Comparison of ENCODE assay signal across 8 cellular contexts in genomic region chr22:39151329-39151975, GRCh38. TPM values are rescaled to one million over a fixed set of nuclear protein-coding genes. Genes with fewer than 3 reads are reported as not detected.
DNase-seq lines count a peak whose midpoint lies in the region; FAIRE-seq and TF ChIP-seq lines count a peak whose summit lies in the region.

No MANE protein-coding gene starts in this region.

- 0 out of 2 replicates have a peak overlapping the region, but pooled peaks have one; percentile 31 for H2AK5ac ChIP-seq in H1 (ENCODE audit: low read depth, low read length)

- no peak overlapping the region for H4K91ac ChIP-seq in H1 (replicated peaks; ENCODE audit: insufficient read length, low read length)

- H3K4me1 ChIP-seq in BLaER1, result peaks cover 39% of the 10 kb centered on the region
- peaks cover 44% of the 10 kb centered on the region for H3K4me1 ChIP-seq in MM.1S (ENCODE audit: low read length)
- H3K4me1 ChIP-seq in H1 (replicated peaks in 1 of 4; ENCODE audit: control insufficient read depth in 3 of 4, insufficient read depth in 4 of 4, low read length in 3 of 4), result peaks cover 0 to 29% (median 20%) of the 10 kb centered on the region in 4 experiments; a peak in 6 of 7 replicates
- peaks cover 4% of the 10 kb centered on the region for H3K4me1 ChIP-seq in neural progenitor cell

- H3F3A ChIP-seq in MM.1S (ENCODE audit: insufficient read depth, low read length) (peaks cover 33% of the 10 kb centered on the region), neural progenitor cell (ENCODE audit: low read depth) (peaks cover 34% of the 10 kb centered on the region)

- peaks cover 2% of the 10 kb centered on the region for H3K36me3 Mint-ChIP-seq in neural progenitor cell

- H3K23me2 ChIP-seq in H1 (ENCODE audit: low read depth, low read length), result peaks cover 13% of the 10 kb centered on the region

- H3K4me3 Mint-ChIP-seq in neural progenitor cell, result peak overlapping the region; percentile 78

- H3K27me3 ChIP-seq in BLaER1 (peaks cover 35% of the 10 kb centered on the region), MM.1S (replicated peaks; ENCODE audit: insufficient read depth, low read length) (no peaks in the 10 kb centered on the region), H1 (replicated peaks in 1 of 4; ENCODE audit: control insufficient read depth in 3 of 4, extremely low read depth in 1 of 4, insufficient read depth in 3 of 4, low read length in 3 of 4) (peaks cover 0 to 18% (median 13%) of the 10 kb centered on the region in 4 experiments; a peak in 6 of 7 replicates), neural progenitor cell (peaks cover 50% of the 10 kb centered on the region)

- no peak overlapping the region for H3K9ac ChIP-seq in BLaER1
- H3K9ac ChIP-seq in MM.1S (ENCODE audit: low read length), result peak overlapping the region; percentile 82; the same call in 1 of the 2 replicates
- no peak overlapping the region for H3K9ac ChIP-seq in H1 (replicated peaks in 1 of 4; ENCODE audit: extremely low read depth in 1 of 4, low read depth in 3 of 4, low read length in 3 of 4)
- H3K9ac ChIP-seq in neural progenitor cell, result no peak overlapping the region

- no peak overlapping the region for H3K23ac ChIP-seq in H1 (ENCODE audit: insufficient read length)

- H3K4me2 ChIP-seq in BLaER1 (peak overlapping the region; percentile 98), MM.1S (ENCODE audit: low read depth, low read length) (peak overlapping the region; percentile 90), H1 (ENCODE audit: insufficient read depth in 1 of 2, low read depth in 2 of 2, low read length in 2 of 2) (peak overlapping the region; percentile 71 to 99), neural progenitor cell (peak overlapping the region; percentile 92)

- H2AFZ ChIP-seq in MM.1S (ENCODE audit: low read length) (no peak overlapping the region), H1 (ENCODE audit: low read length) (no peak overlapping the region), neural progenitor cell (replicated peaks) (no peak overlapping the region)

- 70% methylated on average over 9 of the region's 16 CpGs; no CpG with 5 or more reads in 1 of the 2 experiments for WGBS in H1 (ENCODE audit: extremely low coverage in 1 of 2, insufficient coverage in 1 of 2, insufficient read length in 1 of 2, insufficient replicate concordance in 2 of 2, low coverage in 1 of 2, low lambda C conversion rate in 2 of 2, missing lambda C conversion rate in 1 of 2), 2 experiments

- H2BK5ac ChIP-seq in H1 (ENCODE audit: low read depth, low read length), result no peak overlapping the region

- H3K27me3 Mint-ChIP-seq in neural progenitor cell (ENCODE audit: insufficient read depth, low read depth), result peaks cover 31% of the 10 kb centered on the region

- TF ChIP-seq RAD21 in H1 (IDR thresholded peaks at IDR 0.05 in 1 of 2, conservative IDR thresholded peaks at IDR 0.05 in 1 of 2; ENCODE audit: low read depth in 2 of 2, low read length in 2 of 2), result no peak

- H3K4me3 ChIP-seq in BLaER1 (peak overlapping the region; percentile 79), MM.1S (ENCODE audit: low read length) (peak overlapping the region; percentile 89), H1 (ENCODE audit: extremely low read depth in 1 of 4, insufficient read depth in 2 of 4, low read depth in 3 of 4, low read length in 4 of 4) (peak overlapping the region in 2 of 4 experiments; percentile 33 to 72; a peak in 4 of 8 replicates), neural progenitor cell (peak overlapping the region; percentile 55)

- H3K56ac ChIP-seq in H1 (replicated peaks; ENCODE audit: insufficient read length, low read depth, low read length), result no peak overlapping the region

- no peak overlapping the region for H4K8ac ChIP-seq in H1 (ENCODE audit: extremely low read depth, insufficient read depth, low read length)

- no peak overlapping the region for H2BK15ac ChIP-seq in H1 (ENCODE audit: low read length)

- H3K79me1 ChIP-seq in H1 (ENCODE audit: low read depth, low read length), result no peaks in the 10 kb centered on the region; the same call in 1 of the 2 replicates

- DNase-seq in MM.1S (peak; percentile 36), H1 (ENCODE audit: low read depth in 1 of 2, low spot score in 2 of 2) (no peak), neural progenitor cell (ENCODE audit: low spot score) (no peak), retina (no peak), EL (no peak)
- DNase-seq in stimulated activated CD4-positive, alpha-beta T cell treated with anti-CD3 and anti-CD28 coated beads, Interleukin-12 subunit alpha, Interleukin-12 subunit beta, amount 100 ng/mL, for 4 hours, result no peak
- no peak for DNase-seq in activated CD4-positive, CD25-positive, alpha-beta regulatory T cell (lab: John Stamatoyannopoulos, UW)

- peaks cover 16% of the 10 kb centered on the region for H3K4me1 Mint-ChIP-seq in neural progenitor cell

- no peak overlapping the region for H2BK12ac ChIP-seq in H1 (ENCODE audit: low read depth, low read length)

- H3K4ac ChIP-seq in H1 (replicated peaks; ENCODE audit: insufficient read length, low read depth, low read length), result no peak overlapping the region

- no peak for TF ChIP-seq EP300 in H1 (IDR thresholded peaks at IDR 0.05; ENCODE audit: borderline replicate concordance in 1 of 2, low read depth in 2 of 2, low read length in 2 of 2)

- no peak for TF ChIP-seq CTCF in MM.1S (IDR thresholded peaks at IDR 0.05; ENCODE audit: low read length)
- no peak for TF ChIP-seq CTCF in H1 (IDR thresholded peaks at IDR 0.05; ENCODE audit: control extremely low read depth in 1 of 3, insufficient read depth in 1 of 3, low read depth in 1 of 3, low read length in 3 of 3)
- no peak for TF ChIP-seq CTCF in neural progenitor cell (IDR thresholded peaks at IDR 0.05)

- H2BK20ac ChIP-seq in H1 (ENCODE audit: low read length), result no peak overlapping the region

- no peak for TF ChIP-seq POLR2A in H1 (IDR thresholded peaks at IDR 0.05; ENCODE audit: control extremely low read depth in 1 of 2, low read depth in 2 of 2, low read length in 2 of 2)

- H4K5ac ChIP-seq in H1 (ENCODE audit: insufficient read length, low read depth, low read length), result no peak overlapping the region

- no peak overlapping the region for H2BK120ac ChIP-seq in H1 (replicated peaks; ENCODE audit: low read depth, low read length)

- no peaks in the 10 kb centered on the region for H3K9me2 ChIP-seq in MM.1S (replicated peaks; ENCODE audit: insufficient read depth, low read length)

- no peak overlapping the region for H3K14ac ChIP-seq in H1 (ENCODE audit: insufficient read length)

- no peak for FAIRE-seq in H1 (lab: Jason Lieb, UNC)

- CTCF ChIA-PET in H1 (lab: Charles Lee; ENCODE audit: partially characterized antibody), result interaction anchor here (0.8 to 2.6 kb wide), 10 partner anchors 16 to 333 kb away, joined by 3 to 10 read pairs (median 4); no protein-coding TSS in a partner anchor

- peaks cover 55% of the 10 kb centered on the region for H3K79me2 ChIP-seq in MM.1S (ENCODE audit: low read length)
- H3K79me2 ChIP-seq in H1 (ENCODE audit: control insufficient read depth in 1 of 2, insufficient read depth in 2 of 2, low read length in 2 of 2), result no peaks in the 10 kb centered on the region
- H3K79me2 ChIP-seq in neural progenitor cell (ENCODE audit: low read depth), result no peaks in the 10 kb centered on the region

- H3K9me3 Mint-ChIP-seq in neural progenitor cell, result no peaks in the 10 kb centered on the region

- H3K27ac Mint-ChIP-seq in neural progenitor cell, result no peak overlapping the region

- H4K20me1 ChIP-seq in BLaER1 (peaks cover 23% of the 10 kb centered on the region; the same call in 1 of the 2 replicates), MM.1S (ENCODE audit: insufficient read depth, low read length) (no peaks in the 10 kb centered on the region), H1 (replicated peaks in 1 of 2; ENCODE audit: control insufficient read depth in 1 of 2, insufficient read depth in 2 of 2, low read length in 2 of 2) (no peaks in the 10 kb centered on the region), neural progenitor cell (ENCODE audit: low read depth) (no peaks in the 10 kb centered on the region)

- H3K9me3 ChIP-seq in BLaER1 (no peaks in the 10 kb centered on the region), MM.1S (replicated peaks; ENCODE audit: insufficient read depth, low read length) (no peaks in the 10 kb centered on the region), H1 (ENCODE audit: insufficient read depth in 2 of 2, low read depth in 1 of 2, low read length in 1 of 2) (no peaks in the 10 kb centered on the region), neural progenitor cell (ENCODE audit: low read depth) (no peaks in the 10 kb centered on the region)

- POLR2A ChIA-PET in H1 (lab: Charles Lee; ENCODE audit: partially characterized antibody), result interaction anchor here (0.5 to 2.1 kb wide), 6 partner anchors 16 to 368 kb away, joined by 3 to 4 read pairs (median 3); no protein-coding TSS in a partner anchor

- no peak overlapping the region for H3K27ac ChIP-seq in BLaER1
- peak overlapping the region; percentile 71; the same call in 1 of the 2 replicates for H3K27ac ChIP-seq in MM.1S (ENCODE audit: low read length)
- H3K27ac ChIP-seq in H1 (ENCODE audit: low read depth, low read length), result no peak overlapping the region
- no peak overlapping the region for H3K27ac ChIP-seq in neural progenitor cell

- H3K36me3 ChIP-seq in BLaER1, result peaks cover 9% of the 10 kb centered on the region; the same call in 1 of the 2 replicates
- H3K36me3 ChIP-seq in MM.1S (replicated peaks; ENCODE audit: insufficient read depth, low read length), result no peaks in the 10 kb centered on the region
- H3K36me3 ChIP-seq in H1 (ENCODE audit: control insufficient read depth in 2 of 4, insufficient read depth in 4 of 4, low read length in 3 of 4), result no peaks in the 10 kb centered on the region
- H3K36me3 ChIP-seq in neural progenitor cell, result no peaks in the 10 kb centered on the region

- H3K18ac ChIP-seq in H1 (ENCODE audit: extremely low read depth, low read length), result no peak overlapping the region; the same call in 1 of the 2 replicates

RNA-seq across cellular contexts. Expression of gene CBX7, which starts 1.0 kb away (rescaled TPM):
- total RNA-seq in H1 (2021; fragmentation: NEBNext Ultra II Directional; extraction: Animal tissue kit (Norgen Biotek cat#: 25700)), result 8.7 TPM in 2 replicates
- 6.9 and 12.3 TPM in 2 replicates for polyA plus RNA-seq in H1 (2011; rRNA removed)
- 9.2 TPM for polyA plus RNA-seq in H1 (2011; cell fraction: cytosol; rRNA removed)
- polyA plus RNA-seq in H1 (2011; cell fraction: nucleus; rRNA removed), result 15.9 TPM
- 5.4 to 9.5 TPM (median 8.5 TPM) in 4 replicates for polyA plus RNA-seq in H1 (2012, experiment 1 of 2)
- 7.8 TPM for polyA plus RNA-seq in H1 (2012, experiment 2 of 2)
- 5.7 TPM for polyA plus RNA-seq in H1 (2013, experiment 1 of 2)
- polyA plus RNA-seq in H1 (2013, experiment 2 of 2), result 5.9 TPM
- 5.8 and 8.3 TPM in 2 replicates for polyA minus RNA-seq in H1 (2011; rRNA and poly(A)+ RNA removed)
- polyA minus RNA-seq in H1 (2011; cell fraction: cytosol; rRNA and poly(A)+ RNA removed), result 5.1 TPM
- 7.3 TPM for polyA minus RNA-seq in H1 (2011; cell fraction: nucleus; rRNA and poly(A)+ RNA removed)
- total RNA-seq in neural progenitor cell (ENCODE audit: low replicate concordance), result 0.71 and 7.7 TPM in 2 replicates

RNA-seq across cellular contexts. Expression of gene APOBEC3H, which starts 54.4 kb away (rescaled TPM):
- 0.47 and 0.48 TPM in 2 replicates for total RNA-seq in H1 (2021; fragmentation: NEBNext Ultra II Directional; extraction: Animal tissue kit (Norgen Biotek cat#: 25700))
- 0.52 and 0.56 TPM in 2 replicates for polyA plus RNA-seq in H1 (2011; rRNA removed)
- polyA plus RNA-seq in H1 (2011; cell fraction: cytosol; rRNA removed), result 0.45 TPM
- 0.58 TPM for polyA plus RNA-seq in H1 (2011; cell fraction: nucleus; rRNA removed)
- polyA plus RNA-seq in H1 (2012, experiment 1 of 2), result 0.44 to 1.3 TPM (median 0.92 TPM) in 3 of 4 replicates, not detected in the other
- 0.63 TPM for polyA plus RNA-seq in H1 (2012, experiment 2 of 2)
- polyA plus RNA-seq in H1 (2013, experiment 1 of 2), result 0.65 TPM
- polyA plus RNA-seq in H1 (2013, experiment 2 of 2), result 0.66 TPM
- polyA minus RNA-seq in H1 (2011; rRNA and poly(A)+ RNA removed), result 1.4 and 1.8 TPM in 2 replicates
- not detected for polyA minus RNA-seq in H1 (2011; cell fraction: cytosol; rRNA and poly(A)+ RNA removed)
- polyA minus RNA-seq in H1 (2011; cell fraction: nucleus; rRNA and poly(A)+ RNA removed), result not detected
- 0.87 and 1.4 TPM in 2 replicates for total RNA-seq in neural progenitor cell (ENCODE audit: low replicate concordance)
